In genomic region chr2:88811681-88812080, GRCh38 we compare ENCODE assay signal across 24 cellular contexts.
"Had no signal": no experiment of that assay in that cellular context is flagged by ENCODE, and none has a peak within 500 bp of the region (broad histone marks: within the 10 kb centered on the region; RNA-seq: fewer than 3 reads in every experiment).

No MANE protein-coding gene starts in this region.

- ATAC-seq: K562 had no signal

- DNase-seq: Kasumi-1, MM.1S, MV-4-11, NCI-H1048, NCI-H1105, NCI-H1417, NCI-H1436 treated with DMSO at 0.1 percent for 48 hours, NCI-H1694, NCI-H187 treated with DMSO at 0.1 percent for 48 hours, NCI-H2029 treated with DMSO at 0.1 percent for 48 hours, NCI-H2171 treated with DMSO at 0.1 percent for 48 hours, NCI-H345, NCI-H446 treated with DMSO at 0.1 percent for 48 hours, NCI-H510A treated with DMSO at 0.1 percent for 48 hours, NCI-H526, Right ventricle myocardium superior, RPMI8226, SIG-M5 had no signal

- H3K27me3 ChIP-seq: SJSA1 had no signal

- H3K4me3 Mint-ChIP-seq: IgD-negative memory B cell had no signal

- H3K27ac Mint-ChIP-seq: IgD-negative memory B cell had no signal

- H3K36me3 ChIP-seq: SJSA1 had no signal

- H3K27ac ChIP-seq: KMS-11, SJSA1, SK-N-MC had no signal

- H3K4me3 ChIP-seq: K562, SJSA1, SK-N-MC had no signal

- H3K4me2 ChIP-seq: KMS-11 had no signal

- H3K9ac ChIP-seq: KMS-11 had no signal

- FAIRE-seq: K562, RCC 7860 had no signal

- H3K9me3 ChIP-seq: SJSA1 had no signal

- H3K4me1 ChIP-seq: SJSA1 had no signal
